ENCODE assay signal across 15 cellular contexts in genomic region chr9:81410201-81410600, GRCh38.
DNase-seq lines count a peak whose midpoint lies in the region; ATAC-seq, FAIRE-seq and TF ChIP-seq lines count a peak whose summit lies in the region.
"Had no signal": no experiment of that assay in that cellular context is flagged by ENCODE, and none has a peak within 500 bp of the region (broad histone marks: within the 10 kb centered on the region; RNA-seq: fewer than 3 reads in every experiment).

No MANE protein-coding gene starts in this region.

- peak overlapping the region; percentile 56 for H3K4me2 ChIP-seq in keratinocyte (ENCODE audit: control insufficient read depth, extremely low read depth, insufficient read depth, low read depth, low read length)

- peak; percentile 87 for FAIRE-seq in keratinocyte (lab: Jason Lieb, UNC)

- no peaks in the 10 kb centered on the region for H4K20me1 ChIP-seq in keratinocyte (ENCODE audit: control insufficient read depth, extremely low read depth, insufficient read depth, low read length)

- H3K27ac ChIP-seq in brain microvascular endothelial cell: peak overlapping the region; percentile 29
- H3K27ac ChIP-seq in keratinocyte (ENCODE audit: control insufficient read depth, insufficient read depth, low read length): peak overlapping the region; percentile 16
- no peak overlapping the region for H3K27ac ChIP-seq in colonic mucosa
- H3K27ac ChIP-seq: lower lobe of right lung, psoas muscle, testis had no signal

- H3K9ac ChIP-seq in keratinocyte (ENCODE audit: control insufficient read depth, extremely low read depth, insufficient read depth, low read length): no peak overlapping the region
- no peak overlapping the region for H3K9ac ChIP-seq in colonic mucosa (ENCODE audit: low read depth in 2 of 2, low read length in 2 of 2)

- no peaks in the 10 kb centered on the region for H3K36me3 ChIP-seq in brain microvascular endothelial cell (replicated peaks)
- H3K36me3 ChIP-seq in keratinocyte (ENCODE audit: control insufficient read depth in 2 of 2, extremely low read depth in 1 of 2, insufficient read depth in 2 of 2, low read length in 2 of 2): no peaks in the 10 kb centered on the region
- no peaks in the 10 kb centered on the region for H3K36me3 ChIP-seq in colonic mucosa
- H3K36me3 ChIP-seq: lower lobe of right lung had no signal

- dilution Hi-C loops in keratinocyte (cut with MboI; ENCODE audit: extremely low pct_ligation_motif_present, low sequenced_read_pairs): no loop called here

- no peaks in the 10 kb centered on the region for H3K9me1 ChIP-seq in keratinocyte (ENCODE audit: control insufficient read depth, extremely low read depth, insufficient read depth, low read length)

- peaks cover 13% of the 10 kb centered on the region for H3K4me1 ChIP-seq in keratinocyte (ENCODE audit: control insufficient read depth, extremely low read depth, insufficient read depth, low read length)
- no peaks in the 10 kb centered on the region for H3K4me1 ChIP-seq in colonic mucosa
- H3K4me1 ChIP-seq: lower lobe of right lung, testis had no signal

- TF ChIP-seq CTCF in brain microvascular endothelial cell (IDR thresholded peaks at IDR 0.05; ENCODE audit: low read depth, low read length, missing control alignments): no peak
- TF ChIP-seq CTCF in keratinocyte (optimal IDR thresholded peaks at IDR 0.05 in 1 of 3, IDR thresholded peaks at IDR 0.05 in 1 of 3, conservative IDR thresholded peaks at IDR 0.05 in 1 of 3; ENCODE audit: extremely low read depth in 1 of 3, insufficient read depth in 2 of 3, low read length in 3 of 3): no peak
- no peak for TF ChIP-seq CTCF in colonic mucosa (IDR thresholded peaks at IDR 0.05)

- H3K4me3 ChIP-seq in brain microvascular endothelial cell (ENCODE audit: low read depth, low read length) (peak overlapping the region; percentile 21), keratinocyte (ENCODE audit: control insufficient read depth in 2 of 3, extremely low read depth in 1 of 3, insufficient read depth in 2 of 3, low read depth in 1 of 3, low read length in 3 of 3) (peak overlapping the region in 1 of 3 experiments; percentile 9), colonic mucosa (no peak overlapping the region)
- H3K4me3 ChIP-seq: lower lobe of right lung, psoas muscle, testis had no signal

- no peak for ATAC-seq in HG02870 (IDR thresholded peaks at IDR 0.05; ENCODE audit: unreplicated experiment)
- ATAC-seq in GM21529 (IDR thresholded peaks at IDR 0.05; ENCODE audit: unreplicated experiment): no peak
- no peak for ATAC-seq in GM21576 (IDR thresholded peaks at IDR 0.05; ENCODE audit: unreplicated experiment)
- ATAC-seq: lower lobe of right lung, psoas muscle had no signal

- H3K27me3 ChIP-seq in brain microvascular endothelial cell (replicated peaks): no peaks in the 10 kb centered on the region
- H3K27me3 ChIP-seq in keratinocyte (ENCODE audit: control insufficient read depth, extremely low read depth, insufficient read depth, low read length): no peaks in the 10 kb centered on the region
- no peaks in the 10 kb centered on the region for H3K27me3 ChIP-seq in colonic mucosa
- H3K27me3 ChIP-seq: testis had no signal

- in situ Hi-C loops in brain microvascular endothelial cell (cut with HindIII; ENCODE audit: low pct_ligation_motif_present, low sequenced_read_pairs): no loop called here

- no peak overlapping the region for H2AFZ ChIP-seq in keratinocyte (ENCODE audit: control insufficient read depth, low read length)

- peak; percentile 47 for DNase-seq in AG08396 (ENCODE audit: low spot score)
- peak; percentile 96 for DNase-seq in LHCN-M2 (ENCODE audit: low read depth)
- peak; percentile 80 for DNase-seq in brain microvascular endothelial cell
- DNase-seq in keratinocyte (ENCODE audit: low read depth, low spot score): peak; percentile 60
- DNase-seq in colonic mucosa: no peak
- DNase-seq: activated B cell treated with CpG ODN at 0.5 μM for 24 hours, C1 segment of cervical spinal cord, Kasumi-1, lower lobe of right lung, psoas muscle, RPMI8226, testis had no signal

- H3K9me3 ChIP-seq in keratinocyte (ENCODE audit: control insufficient read depth, low read depth, low read length) (no peaks in the 10 kb centered on the region), colonic mucosa (no peaks in the 10 kb centered on the region)
- H3K9me3 ChIP-seq: lower lobe of right lung, psoas muscle, testis had no signal

- intact Hi-C loops in colonic mucosa (cut with DNase I): no loop called here

- no peaks in the 10 kb centered on the region for H3K79me2 ChIP-seq in keratinocyte (ENCODE audit: control insufficient read depth, insufficient read depth, low read length)
